Comparison of ENCODE assay signal across 32 cellular contexts in the genomic region with DNA sequence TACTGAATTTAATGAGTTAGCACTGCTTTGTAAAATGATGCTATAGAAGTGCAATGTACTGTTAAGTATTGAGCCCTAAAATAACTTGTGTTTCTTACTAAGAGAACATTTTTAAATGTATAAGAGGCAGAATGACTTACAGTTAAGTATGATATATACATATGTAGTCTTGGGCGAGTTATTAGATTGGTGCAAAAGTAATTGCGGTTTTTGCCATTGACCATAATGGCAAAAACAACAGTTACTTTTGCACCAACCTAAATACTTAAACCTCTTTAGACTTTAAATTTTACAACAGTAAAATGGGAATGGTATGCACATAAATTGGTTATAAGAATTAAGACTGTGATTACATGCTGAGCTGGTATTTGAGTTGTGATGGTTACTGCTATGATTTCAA.
"Had no signal": no experiment of that assay in that cellular context is flagged by ENCODE, and none has a peak within 500 bp of the region (broad histone marks: within the 10 kb centered on the region; RNA-seq: fewer than 3 reads in every experiment).

No MANE protein-coding gene starts in this region.

- ATAC-seq: activated naive CD4-positive, alpha-beta T cell treated with anti-CD3 and anti-CD28 coated beads, Interleukin-2, amount 50 U/mL, for 72 hours; activated naive CD8-positive, alpha-beta T cell treated with anti-CD3 and anti-CD28 coated beads, Interleukin-2, amount 50 U/mL, for 24 hours; activated T-cell treated with anti-CD3 and anti-CD28 coated beads, Interleukin-2, amount 50 U/mL, for 4 hours; activated T-cell treated with anti-CD3 and anti-CD28 coated beads, Interleukin-2, amount 50 U/mL, for 72 hours; activated T-helper 17 cell treated with anti-CD3 and anti-CD28 coated beads, Interleukin-2, amount 50 U/mL, for 72 hours; body of pancreas had no signal

- FAIRE-seq: bronchial epithelial cell had no signal

- H3K4me1 ChIP-seq: adrenal gland, body of pancreas, breast epithelium had no signal

- H3K4me3 ChIP-seq: adrenal gland, ascending aorta, body of pancreas, breast epithelium, cardiac muscle cell had no signal

- DNase-seq: activated effector memory CD4-positive, alpha-beta T cell treated with anti-CD3 and anti-CD28 coated beads, Interleukin-2, amount 50 U/mL, for 16 hours; activated effector memory CD4-positive, alpha-beta T cell treated with Interleukin-2 at 50 U/mL for 16 hours; activated gamma-delta T cell; activated gamma-delta T cell treated with Interleukin-2 at 50 U/mL for 16 hours; activated naive CD4-positive, alpha-beta T cell; activated naive CD4-positive, alpha-beta T cell treated with anti-CD3 and anti-CD28 coated beads for 36 hours; activated naive CD4-positive, alpha-beta T cell treated with anti-CD3 and anti-CD28 coated beads, Interleukin-2, amount 10 ng/mL, durations not matched to agents 7 days and 5 days; activated naive CD4-positive, alpha-beta T cell treated with anti-CD3 and anti-CD28 coated beads, Interleukin-2, amount 50 U/mL, for 16 hours; activated naive CD4-positive, alpha-beta T cell treated with Interleukin-2 at 50 U/mL for 16 hours; activated naive CD8-positive, alpha-beta T cell treated with anti-CD3 and anti-CD28 coated beads for 36 hours; activated naive CD8-positive, alpha-beta T cell treated with anti-CD3 and anti-CD28 coated beads, Interleukin-2, amount 10 ng/mL, durations not matched to agents 7 days and 5 days; activated naive CD8-positive, alpha-beta T cell treated with anti-CD3 and anti-CD28 coated beads, Interleukin-2, amount 50 U/mL, for 24 hours; activated T-cell treated with anti-CD3 and anti-CD28 coated beads, Interleukin-2, amount 50 U/mL, for 24 hours; activated T-cell treated with anti-CD3 and anti-CD28 coated beads, Interleukin-2, amount 50 U/mL, for 4 hours; activated T-cell treated with anti-CD3 and anti-CD28 coated beads, Interleukin-2, amount 50 U/mL, for 48 hours; activated T-cell treated with anti-CD3 and anti-CD28 coated beads, Interleukin-2, amount 50 U/mL, for 72 hours; adrenal gland; amniotic stem cell; amygdala; anterior cingulate cortex; aorta; body of pancreas; brain microvascular endothelial cell; caudate nucleus; central memory CD4-positive, alpha-beta T cell; cerebellar nuclear complex had no signal

- H3K27ac ChIP-seq: adrenal gland, ascending aorta, body of pancreas, brain microvascular endothelial cell, breast epithelium, cardiac muscle cell had no signal

- H3K27me3 ChIP-seq: adrenal gland, ascending aorta, body of pancreas, brain microvascular endothelial cell, breast epithelium, cardiac muscle cell had no signal

- H3K36me3 ChIP-seq: adrenal gland, ascending aorta, brain microvascular endothelial cell, breast epithelium, cardiac muscle cell had no signal

- H3K9me3 ChIP-seq: adrenal gland, ascending aorta, body of pancreas, breast epithelium had no signal
